ENCODE assay signal across 9 cellular contexts in the genomic region with DNA sequence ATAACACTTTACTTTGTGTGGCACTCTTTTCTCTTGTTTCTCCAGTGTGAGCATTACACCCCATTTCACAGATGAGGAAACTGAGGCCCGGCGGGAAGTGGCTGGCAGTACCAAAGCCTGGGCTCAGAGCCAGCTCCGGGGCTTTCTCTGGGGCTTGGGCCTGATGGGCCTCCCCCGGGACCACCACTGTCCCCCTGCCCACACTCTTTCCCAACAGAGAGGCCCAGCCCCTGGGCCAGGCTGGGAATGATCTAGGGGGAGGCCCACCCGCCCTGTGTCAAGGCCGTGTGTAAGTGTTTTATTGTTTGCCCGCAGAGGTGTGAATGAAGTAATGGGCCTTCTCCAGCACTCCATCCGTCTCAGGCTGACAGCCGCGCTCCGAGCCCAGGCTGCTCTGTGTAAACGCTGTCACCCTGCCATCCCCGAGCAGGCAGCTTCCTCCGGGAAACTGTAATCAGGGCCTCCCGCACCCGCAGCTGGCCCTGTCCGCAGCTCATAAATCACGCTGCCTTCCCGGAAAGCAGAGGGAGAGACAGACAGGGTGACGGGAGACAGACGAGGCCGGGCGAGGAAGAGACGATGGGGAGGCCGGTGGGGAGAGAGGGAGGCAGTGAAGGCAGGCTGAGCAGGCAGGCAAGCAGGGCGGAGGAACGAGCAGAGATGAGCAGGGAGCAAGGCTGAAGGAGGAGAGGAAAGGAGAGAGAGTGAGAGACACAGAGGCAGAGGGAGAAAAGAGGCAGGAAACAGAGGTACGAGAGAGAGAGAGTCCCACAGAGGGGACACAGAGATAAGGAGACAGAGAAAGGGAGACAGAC.
DNase-seq lines count a peak whose midpoint lies in the region; ATAC-seq and TF ChIP-seq lines count a peak whose summit lies in the region.
"Had no signal": no experiment of that assay in that cellular context is flagged by ENCODE, and none has a peak within 500 bp of the region (broad histone marks: within the 10 kb centered on the region; RNA-seq: fewer than 3 reads in every experiment).

No MANE protein-coding gene starts in this region.

- peaks cover 0 to 2% (median 0%) of the 10 kb centered on the region in 9 donors for H3K9me3 Mint-ChIP-seq in naive thymus-derived CD8-positive, alpha-beta T cell

- peaks cover 30 to 72% (median 59%) of the 10 kb centered on the region in 5 donors for H3K27me3 Mint-ChIP-seq in naive thymus-derived CD8-positive, alpha-beta T cell

- H3K36me3 ChIP-seq in NT2/D1 (ENCODE audit: insufficient read depth, insufficient read length, low read length) (no peaks in the 10 kb centered on the region), stomach smooth muscle (ENCODE audit: control insufficient read depth in 2 of 2, insufficient read depth in 2 of 2, low read length in 2 of 2) (no peaks in the 10 kb centered on the region)

- H3K27ac ChIP-seq in stomach smooth muscle (ENCODE audit: low read length): no peak overlapping the region

- H3K27me3 ChIP-seq in NT2/D1 (ENCODE audit: insufficient read depth, insufficient read length) (peaks cover 4% of the 10 kb centered on the region), stomach smooth muscle (ENCODE audit: control insufficient read depth in 1 of 2, insufficient read depth in 2 of 2, low read length in 2 of 2) (peaks cover 26 to 48% of the 10 kb centered on the region in 2 donors)

- no peaks in the 10 kb centered on the region for H3K36me3 Mint-ChIP-seq in naive thymus-derived CD8-positive, alpha-beta T cell

- H3K27ac Mint-ChIP-seq in naive thymus-derived CD8-positive, alpha-beta T cell: peak overlapping the region in 1 of 10 donors; percentile 33

- H3K9me3 ChIP-seq in NT2/D1 (ENCODE audit: insufficient read depth, low read length) (no peaks in the 10 kb centered on the region), stomach smooth muscle (ENCODE audit: control insufficient read depth in 2 of 2, low read length in 2 of 2) (no peaks in the 10 kb centered on the region)

- peak overlapping the region in 2 of 10 donors; percentile 16 to 42 for H3K4me3 Mint-ChIP-seq in naive thymus-derived CD8-positive, alpha-beta T cell

- POLR2A ChIA-PET in naive thymus-derived CD8-positive, alpha-beta T cell (lab: Charles Lee): no interaction called here

- H3K4me3 ChIP-seq in NT2/D1 (ENCODE audit: insufficient read length, low read depth) (no peak overlapping the region), stomach smooth muscle (ENCODE audit: low read length in 2 of 2) (peak overlapping the region in 1 of 2 donors; percentile 55)

- peak overlapping the region; percentile 56 for H3K9ac ChIP-seq in NT2/D1 (ENCODE audit: insufficient read length, low read depth)
- peak overlapping the region; percentile 7 to 29 for H3K9ac ChIP-seq in stomach smooth muscle (ENCODE audit: low read length in 2 of 2)

- ATAC-seq in naive thymus-derived CD8-positive, alpha-beta T cell: no peak
- no peak for ATAC-seq in omental fat pad (ENCODE audit: low FRiP score)

- peaks cover 6% of the 10 kb centered on the region for H3K4me1 ChIP-seq in NT2/D1 (ENCODE audit: insufficient read depth, insufficient read length)
- H3K4me1 ChIP-seq in stomach smooth muscle (ENCODE audit: control insufficient read depth, insufficient read depth, low read length): peaks cover 8% of the 10 kb centered on the region

- TF ChIP-seq CTCF in omental fat pad (IDR thresholded peaks at IDR 0.05): no peak

- DNase-seq in NCI-H1436 (lab: John Stamatoyannopoulos, UW): peak; percentile 28
- no peak for DNase-seq in NCI-H1436 treated with DMSO at 0.1 percent for 48 hours (lab: John Stamatoyannopoulos, UW)
- DNase-seq in NT2/D1 (ENCODE audit: low read depth, low spot score): no peak
- DNase-seq in glomerular visceral epithelial cell (ENCODE audit: extremely low spot score): peak; percentile 11
- no peak for DNase-seq in naive thymus-derived CD8-positive, alpha-beta T cell
- DNase-seq in omental fat pad (ENCODE audit: low spot score): no peak
- no peak for DNase-seq in iPS-NIHi11 (ENCODE audit: low spot score)
- DNase-seq: 8988T had no signal

- peaks cover 0 to 8% (median 3%) of the 10 kb centered on the region in 4 donors for H3K4me1 Mint-ChIP-seq in naive thymus-derived CD8-positive, alpha-beta T cell

Comparison
In these comparisons a context has a peak if more than half of its experiments do, and no peak if none do; other contexts are left out.
1. DNase-seq: peak in NCI-H1436 (single experiment) and glomerular visceral epithelial cell (single experiment); none in NCI-H1436 treated with DMSO at 0.1 percent for 48 hours (single experiment), NT2/D1 (single experiment), naive thymus-derived CD8-positive, alpha-beta T cell (0 of 10), omental fat pad (single experiment) and iPS-NIHi11 (single experiment).